In the genomic region with DNA sequence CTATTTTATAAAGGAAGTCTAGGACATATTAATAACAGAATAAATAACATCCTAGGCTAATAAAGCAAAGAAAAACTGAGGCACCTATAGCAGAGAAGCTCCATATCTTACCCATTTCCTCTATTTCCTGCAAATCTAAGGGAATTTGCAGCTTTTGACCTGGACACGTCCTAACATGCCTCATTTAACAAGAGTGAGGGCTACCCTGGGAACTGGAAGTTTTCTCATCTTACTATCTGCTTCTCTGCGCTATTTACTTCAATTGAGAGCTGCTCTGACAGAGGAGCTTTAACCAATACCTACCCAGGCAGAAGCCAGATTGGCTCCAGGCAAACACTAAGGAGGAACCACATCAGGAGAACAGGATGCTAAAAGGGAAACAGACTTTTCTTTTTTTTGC, we compare ENCODE assay signal across 10 cellular contexts. TPM values are rescaled to one million over a fixed set of nuclear protein-coding genes. Genes with fewer than 3 reads are reported as not detected.
A peak's percentile ranks its signal among the peaks of the same experiment; 100 is the strongest.
DNase-seq lines count a peak whose midpoint lies in the region; ATAC-seq and TF ChIP-seq lines count a peak whose summit lies in the region.
"Had no signal": no experiment of that assay in that cellular context is flagged by ENCODE, and none has a peak within 500 bp of the region (broad histone marks: within the 10 kb centered on the region; RNA-seq: fewer than 3 reads in every experiment).

No MANE protein-coding gene starts in this region.

- H3K79me2 ChIP-seq in SK-N-SH (ENCODE audit: insufficient read depth): no peaks in the 10 kb centered on the region

- no peaks in the 10 kb centered on the region for H3F3A ChIP-seq in SK-N-SH (replicated peaks; ENCODE audit: insufficient read depth)

- DNase-seq in SK-N-SH: no peak
- no peak for DNase-seq in coronary artery (ENCODE audit: low spot score)
- no peak for DNase-seq in upper lobe of left lung
- DNase-seq in NAMALWA (ENCODE audit: low spot score): no peak
- DNase-seq: activated CD4-positive, alpha-beta T cell treated with anti-CD3 and anti-CD28 coated beads, Interleukin-2, amount 10 ng/mL, durations not matched to agents 7 days and 5 days had no signal

- H3K36me3 ChIP-seq in SK-N-SH (replicated peaks in 1 of 2; ENCODE audit: control insufficient read depth in 1 of 2, insufficient read depth in 2 of 2, low read length in 1 of 2) (no peaks in the 10 kb centered on the region), muscle layer of colon (ENCODE audit: insufficient read depth, low read length) (peaks cover 24% of the 10 kb centered on the region), upper lobe of left lung (peaks cover 16 to 60% (median 22%) of the 10 kb centered on the region in 4 donors)

- H4K20me1 ChIP-seq in SK-N-SH (ENCODE audit: insufficient read depth): no peaks in the 10 kb centered on the region

- no peaks in the 10 kb centered on the region for H3K9me3 ChIP-seq in SK-N-SH
- no peaks in the 10 kb centered on the region for H3K9me3 ChIP-seq in muscle layer of colon (ENCODE audit: low read length)
- H3K9me3 ChIP-seq in upper lobe of left lung: no peaks in the 10 kb centered on the region

- no peak overlapping the region for H3K9ac ChIP-seq in SK-N-SH
- peak overlapping the region; percentile 23 for H3K9ac ChIP-seq in muscle layer of colon (ENCODE audit: low read length)

- H3K27ac ChIP-seq in SK-N-SH (ENCODE audit: low read depth in 2 of 2, low read length in 1 of 2) (0 out of 4 replicates have a peak overlapping the region, but pooled peaks of 1 of the 2 experiments have one; percentile 0), coronary artery (peak overlapping the region; percentile 53 to 75), muscle layer of colon (ENCODE audit: low read depth, low read length) (peak overlapping the region; percentile 58), upper lobe of left lung (peak overlapping the region; percentile 20 to 68 (median 34))

- 5% methylated on average over 2 of the region's 2 CpGs for WGBS in SK-N-SH (ENCODE audit: low lambda C conversion rate)
- 53 to 70% methylated on average over 2 of the region's 2 CpGs for WGBS in upper lobe of left lung, 2 donors

- ATAC-seq in SK-N-SH treated with all-trans-retinoic acid at 6 μM for 48 hours: no peak
- ATAC-seq in upper lobe of left lung (ENCODE audit: low FRiP score in 2 of 2): no peak
- no peak for ATAC-seq in GM18873 (IDR thresholded peaks at IDR 0.05; ENCODE audit: low FRiP score, unreplicated experiment)
- ATAC-seq in HG02571 (IDR thresholded peaks at IDR 0.05; ENCODE audit: unreplicated experiment): no peak

- H2AFZ ChIP-seq in SK-N-SH (ENCODE audit: low read depth): no peak overlapping the region

- no peaks in the 10 kb centered on the region; a peak in 1 of 4 replicates for H3K4me1 ChIP-seq in SK-N-SH (ENCODE audit: control insufficient read depth in 1 of 2, insufficient read depth in 2 of 2, low read depth in 1 of 2, low read length in 1 of 2)
- peaks cover 53% of the 10 kb centered on the region for H3K4me1 ChIP-seq in muscle layer of colon (ENCODE audit: insufficient read depth, low read length)
- H3K4me1 ChIP-seq in upper lobe of left lung: peaks cover 46 to 53% (median 51%) of the 10 kb centered on the region in 4 donors

- H3K4me2 ChIP-seq in SK-N-SH: 0 out of 2 replicates have a peak overlapping the region, but pooled peaks have one; percentile 9

- TF ChIP-seq EP300 in SK-N-SH (IDR thresholded peaks at IDR 0.05; ENCODE audit: borderline replicate concordance in 1 of 2, low read depth in 1 of 2, low read length in 1 of 2): no peak
- no peak for TF ChIP-seq EP300 in upper lobe of left lung (IDR thresholded peaks at IDR 0.05)

- H3K4me3 ChIP-seq in SK-N-SH (ENCODE audit: low read depth in 2 of 2, low read length in 1 of 2) (no peak overlapping the region), coronary artery (peak overlapping the region; percentile 13), muscle layer of colon (ENCODE audit: low read depth in 1 of 2, low read length in 2 of 2) (peak overlapping the region in 1 of 2 donors; percentile 6), upper lobe of left lung (no peak overlapping the region)
- H3K4me3 ChIP-seq: cardiac muscle cell had no signal

- no peak for TF ChIP-seq RAD21 in SK-N-SH (IDR thresholded peaks at IDR 0.05; ENCODE audit: low read length)

- no peak for TF ChIP-seq CTCF in SK-N-SH (IDR thresholded peaks at IDR 0.05)
- TF ChIP-seq CTCF in coronary artery (IDR thresholded peaks at IDR 0.05): no peak
- no peak for TF ChIP-seq CTCF in upper lobe of left lung (IDR thresholded peaks at IDR 0.05)

- no peak for TF ChIP-seq POLR2A in upper lobe of left lung (IDR thresholded peaks at IDR 0.05)

- CTCF ChIA-PET in SK-N-SH (lab: Yijun Ruan, JAX): no interaction called here

- H3K9me2 ChIP-seq in SK-N-SH: no peaks in the 10 kb centered on the region

- POLR2A ChIA-PET in SK-N-SH (lab: Yijun Ruan, JAX): no interaction called here

- H3K27me3 ChIP-seq in SK-N-SH (ENCODE audit: insufficient read depth) (peaks cover 33% of the 10 kb centered on the region; the same call in 1 of the 2 replicates), muscle layer of colon (ENCODE audit: control insufficient read depth in 1 of 2, insufficient read depth in 2 of 2, low read length in 2 of 2) (no peaks in the 10 kb centered on the region), upper lobe of left lung (no peaks in the 10 kb centered on the region)
- H3K27me3 ChIP-seq: cardiac muscle cell had no signal

TF ChIP-seq in SK-N-SH, 30 proteins besides CTCF, POLR2A, EP300 and RAD21 (continues in another document):
- TF ChIP-seq, protein P1, sequence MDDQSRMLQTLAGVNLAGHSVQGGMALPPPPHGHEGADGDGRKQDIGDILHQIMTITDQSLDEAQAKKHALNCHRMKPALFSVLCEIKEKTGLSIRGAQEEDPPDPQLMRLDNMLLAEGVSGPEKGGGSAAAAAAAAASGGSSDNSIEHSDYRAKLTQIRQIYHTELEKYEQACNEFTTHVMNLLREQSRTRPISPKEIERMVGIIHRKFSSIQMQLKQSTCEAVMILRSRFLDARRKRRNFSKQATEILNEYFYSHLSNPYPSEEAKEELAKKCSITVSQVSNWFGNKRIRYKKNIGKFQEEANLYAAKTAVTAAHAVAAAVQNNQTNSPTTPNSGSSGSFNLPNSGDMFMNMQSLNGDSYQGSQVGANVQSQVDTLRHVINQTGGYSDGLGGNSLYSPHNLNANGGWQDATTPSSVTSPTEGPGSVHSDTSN (IDR thresholded peaks at IDR 0.05): no peak

TF ChIP-seq in SK-N-SH treated with all-trans-retinoic acid at 6 μM for 48 hours, 23 proteins besides CTCF, POLR2A, EP300 and RAD21 (continues in another document):
- TF ChIP-seq ZFP30 (CRISPR knock-in tag; IDR thresholded peaks at IDR 0.05): no peak
- TF ChIP-seq, protein P2, sequence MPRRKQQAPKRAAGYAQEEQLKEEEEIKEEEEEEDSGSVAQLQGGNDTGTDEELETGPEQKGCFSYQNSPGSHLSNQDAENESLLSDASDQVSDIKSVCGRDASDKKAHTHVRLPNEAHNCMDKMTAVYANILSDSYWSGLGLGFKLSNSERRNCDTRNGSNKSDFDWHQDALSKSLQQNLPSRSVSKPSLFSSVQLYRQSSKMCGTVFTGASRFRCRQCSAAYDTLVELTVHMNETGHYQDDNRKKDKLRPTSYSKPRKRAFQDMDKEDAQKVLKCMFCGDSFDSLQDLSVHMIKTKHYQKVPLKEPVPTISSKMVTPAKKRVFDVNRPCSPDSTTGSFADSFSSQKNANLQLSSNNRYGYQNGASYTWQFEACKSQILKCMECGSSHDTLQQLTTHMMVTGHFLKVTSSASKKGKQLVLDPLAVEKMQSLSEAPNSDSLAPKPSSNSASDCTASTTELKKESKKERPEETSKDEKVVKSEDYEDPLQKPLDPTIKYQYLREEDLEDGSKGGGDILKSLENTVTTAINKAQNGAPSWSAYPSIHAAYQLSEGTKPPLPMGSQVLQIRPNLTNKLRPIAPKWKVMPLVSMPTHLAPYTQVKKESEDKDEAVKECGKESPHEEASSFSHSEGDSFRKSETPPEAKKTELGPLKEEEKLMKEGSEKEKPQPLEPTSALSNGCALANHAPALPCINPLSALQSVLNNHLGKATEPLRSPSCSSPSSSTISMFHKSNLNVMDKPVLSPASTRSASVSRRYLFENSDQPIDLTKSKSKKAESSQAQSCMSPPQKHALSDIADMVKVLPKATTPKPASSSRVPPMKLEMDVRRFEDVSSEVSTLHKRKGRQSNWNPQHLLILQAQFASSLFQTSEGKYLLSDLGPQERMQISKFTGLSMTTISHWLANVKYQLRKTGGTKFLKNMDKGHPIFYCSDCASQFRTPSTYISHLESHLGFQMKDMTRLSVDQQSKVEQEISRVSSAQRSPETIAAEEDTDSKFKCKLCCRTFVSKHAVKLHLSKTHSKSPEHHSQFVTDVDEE (CRISPR knock-in tag; IDR thresholded peaks at IDR 0.05): no peak
- TF ChIP-seq, protein P3, sequence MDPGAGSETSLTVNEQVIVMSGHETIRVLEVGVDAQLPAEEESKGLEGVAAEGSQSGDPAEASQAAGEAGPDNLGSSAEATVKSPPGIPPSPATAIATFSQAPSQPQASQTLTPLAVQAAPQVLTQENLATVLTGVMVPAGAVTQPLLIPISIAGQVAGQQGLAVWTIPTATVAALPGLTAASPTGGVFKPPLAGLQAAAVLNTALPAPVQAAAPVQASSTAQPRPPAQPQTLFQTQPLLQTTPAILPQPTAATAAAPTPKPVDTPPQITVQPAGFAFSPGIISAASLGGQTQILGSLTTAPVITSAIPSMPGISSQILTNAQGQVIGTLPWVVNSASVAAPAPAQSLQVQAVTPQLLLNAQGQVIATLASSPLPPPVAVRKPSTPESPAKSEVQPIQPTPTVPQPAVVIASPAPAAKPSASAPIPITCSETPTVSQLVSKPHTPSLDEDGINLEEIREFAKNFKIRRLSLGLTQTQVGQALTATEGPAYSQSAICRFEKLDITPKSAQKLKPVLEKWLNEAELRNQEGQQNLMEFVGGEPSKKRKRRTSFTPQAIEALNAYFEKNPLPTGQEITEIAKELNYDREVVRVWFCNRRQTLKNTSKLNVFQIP (CRISPR knock-in tag; IDR thresholded peaks at IDR 0.05; ENCODE audit: borderline replicate concordance, low read depth): no peak
- TF ChIP-seq ZNF8 (CRISPR knock-in tag; IDR thresholded peaks at IDR 0.05): no peak
- TF ChIP-seq CSDC2 (CRISPR knock-in tag; IDR thresholded peaks at IDR 0.05): no peak
- no peak for TF ChIP-seq TCF4 (CRISPR knock-in tag; IDR thresholded peaks at IDR 0.05; ENCODE audit: borderline replicate concordance)
- TF ChIP-seq ZNF70 (CRISPR knock-in tag; IDR thresholded peaks at IDR 0.05): no peak
- no peak for TF ChIP-seq TOX (CRISPR knock-in tag; IDR thresholded peaks at IDR 0.05; ENCODE audit: borderline replicate concordance)

RNA-seq across cellular contexts. Expression of a gene that starts 5.7 kb away (rescaled TPM):
- 12.2 and 22.4 TPM in 2 replicates for polyA plus RNA-seq in SK-N-SH (2012; rRNA removed)
- polyA plus RNA-seq in SK-N-SH (2012; cell fraction: cytosol; rRNA removed): 18.0 and 19.6 TPM in 2 replicates
- polyA plus RNA-seq in SK-N-SH (2012; cell fraction: nucleus; rRNA removed): 54.9 and 64.5 TPM in 2 replicates
- 100 to 1,000 TPM; 216 to 360 (median 287) TPM for total RNA-seq in upper lobe of left lung

RNA-seq across cellular contexts. Expression of a gene that starts 43.6 kb away (rescaled TPM):
- polyA plus RNA-seq in SK-N-SH (2012; rRNA removed): not detected in 2 replicates
- polyA plus RNA-seq in SK-N-SH (2012; cell fraction: cytosol; rRNA removed): not detected in 2 replicates
- 0.01 TPM in 1 of 2 replicates, not detected in the other for polyA plus RNA-seq in SK-N-SH (2012; cell fraction: nucleus; rRNA removed)
- 10 to 100 TPM in 1 of 6 donors, 1 to 10 TPM in 4, under 1 TPM in 1; 0.30 to 21.9 (median 1.1) TPM for total RNA-seq in upper lobe of left lung
